Comparison of ENCODE assay signal across 9 cellular contexts in the genomic region with DNA sequence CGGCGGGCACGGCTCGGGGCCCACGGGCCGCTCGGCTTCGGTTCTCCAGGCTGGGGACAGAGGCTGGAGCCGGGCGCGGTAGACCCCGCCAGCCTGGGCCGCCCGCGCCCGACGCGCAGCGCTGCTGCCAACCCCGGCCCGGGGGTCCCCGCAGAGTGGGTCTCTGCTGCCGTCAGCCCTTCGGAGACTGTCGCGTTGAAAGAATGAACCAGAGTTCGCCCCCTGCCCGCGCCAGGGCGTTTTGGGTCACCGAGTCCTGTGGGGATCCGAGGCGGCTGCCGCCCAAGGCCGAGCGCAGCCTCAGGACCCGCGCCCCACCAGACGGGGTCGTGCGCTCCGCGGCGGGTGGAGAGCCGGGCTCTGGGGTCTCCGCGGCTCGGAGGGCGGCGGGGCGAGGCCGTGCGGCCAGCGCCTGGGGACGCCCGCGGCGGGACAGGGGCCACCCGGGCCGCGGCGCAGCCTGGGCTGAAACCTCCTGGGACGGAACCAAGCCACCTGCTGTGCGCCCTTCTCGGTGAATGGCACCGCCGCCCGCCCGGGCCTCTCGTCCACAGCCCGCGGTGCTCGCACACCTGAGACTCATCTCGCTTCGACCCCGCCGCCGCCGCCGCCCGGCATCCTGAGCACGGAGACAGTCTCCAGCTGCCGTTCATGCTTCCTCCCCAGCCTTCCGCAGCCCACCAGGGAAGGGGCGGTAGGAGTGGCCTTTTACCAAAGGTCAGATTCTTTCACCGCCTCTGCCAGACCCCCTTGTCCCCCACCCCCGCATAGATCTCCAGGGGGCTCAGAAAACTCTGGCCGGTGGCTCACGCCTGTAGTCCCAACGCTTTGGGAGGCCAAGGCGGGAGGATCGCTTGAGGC. TPM values are rescaled to one million over a fixed set of nuclear protein-coding genes. Genes with fewer than 3 reads are reported as not detected.
A peak's percentile ranks its signal among the peaks of the same experiment; 100 is the strongest.
DNase-seq lines count a peak whose midpoint lies in the region; ATAC-seq and TF ChIP-seq lines count a peak whose summit lies in the region.
"Had no signal": no experiment of that assay in that cellular context is flagged by ENCODE, and none has a peak within 500 bp of the region (broad histone marks: within the 10 kb centered on the region; RNA-seq: fewer than 3 reads in every experiment).

No MANE protein-coding gene starts in this region.

- peak overlapping the region in 3 of 10 donors; percentile 27 to 86 (median 62) for H3K27ac Mint-ChIP-seq in naive thymus-derived CD8-positive, alpha-beta T cell

- peak overlapping the region; percentile 68 to 90 (median 80) for H3K4me3 Mint-ChIP-seq in naive thymus-derived CD8-positive, alpha-beta T cell

- H3K27ac ChIP-seq in Peyer's patch (peak overlapping the region in 1 of 4 donors; percentile 17), ectodermal cell (ENCODE audit: insufficient read depth, low read depth, low read length, poor library complexity, severe bottlenecking) (no peak overlapping the region)

- POLR2A ChIA-PET in naive thymus-derived CD8-positive, alpha-beta T cell (lab: Charles Lee) = interaction anchor here (0.6 to 1.8 kb wide), 6 partner anchors 13 to 295 kb away, joined by 3 to 8 read pairs (median 3); partner anchors contain the start of gene DIABLO

- peak; percentile 39 for DNase-seq in ELF-1 (ENCODE audit: low read depth, low spot score)
- DNase-seq in Peyer's patch = peak in 1 of 3 donors; percentile 49
- peak in 3 of 10 donors; percentile 9 to 21 (median 17) for DNase-seq in naive thymus-derived CD8-positive, alpha-beta T cell
- DNase-seq in SKM-1 treated with dmso at 0.1 percent for 144 hours (lab: John Stamatoyannopoulos, UW; ENCODE audit: unreplicated experiment) = no peak
- DNase-seq in middle frontal gyrus (ENCODE audit: extremely low spot score, low spot score) = no peak
- no peak for DNase-seq in HuH-7.5 (ENCODE audit: low spot score)
- no peak for DNase-seq in NCI-H1092 treated with DMSO at 0.1 percent for 48 hours (lab: John Stamatoyannopoulos, UW)

- H3K9me3 Mint-ChIP-seq in naive thymus-derived CD8-positive, alpha-beta T cell = no peaks in the 10 kb centered on the region

- TF ChIP-seq CTCF in Peyer's patch (IDR thresholded peaks at IDR 0.05) = no peak

- H3K4me3 ChIP-seq in Peyer's patch (peak overlapping the region; percentile 43 to 72 (median 64)), ectodermal cell (ENCODE audit: insufficient read depth, low read depth, low read length) (peak overlapping the region; percentile 41)

- H3K27me3 ChIP-seq in Peyer's patch (peaks cover 0 to 18% of the 10 kb centered on the region in 2 donors), ectodermal cell (ENCODE audit: control insufficient read depth, insufficient read depth, low read length, poor library complexity, severe bottlenecking) (peaks cover 65% of the 10 kb centered on the region)

- 4% methylated on average over 92 of the region's 92 CpGs for WGBS in ectodermal cell, 2 experiments

- H3K4me1 ChIP-seq in Peyer's patch (peaks cover 0 to 23% (median 14%) of the 10 kb centered on the region in 4 donors), ectodermal cell (ENCODE audit: control insufficient read depth, insufficient read depth, low read length) (no peaks in the 10 kb centered on the region)

- peak; percentile 30 to 34 for ATAC-seq in naive thymus-derived CD8-positive, alpha-beta T cell

- peaks cover 10 to 17% (median 13%) of the 10 kb centered on the region in 4 donors for H3K4me1 Mint-ChIP-seq in naive thymus-derived CD8-positive, alpha-beta T cell

- H3K36me3 ChIP-seq in Peyer's patch (peaks cover 0 to 26% (median 0%) of the 10 kb centered on the region in 3 donors), ectodermal cell (ENCODE audit: control insufficient read depth, insufficient read depth, low read length) (peaks cover 13% of the 10 kb centered on the region)

- no peak for TF ChIP-seq POLR2A in Peyer's patch (IDR thresholded peaks at IDR 0.05)

- peaks cover 0 to 22% (median 0%) of the 10 kb centered on the region in 5 donors for H3K27me3 Mint-ChIP-seq in naive thymus-derived CD8-positive, alpha-beta T cell

- H3K9me3 ChIP-seq in Peyer's patch (no peaks in the 10 kb centered on the region), ectodermal cell (ENCODE audit: control insufficient read depth, low read length) (no peaks in the 10 kb centered on the region)

- peaks cover 0 to 16% (median 4%) of the 10 kb centered on the region in 3 donors for H3K36me3 Mint-ChIP-seq in naive thymus-derived CD8-positive, alpha-beta T cell

RNA-seq across cellular contexts. Expression of gene B3GNT4, which starts 0.7 kb away (rescaled TPM):
- total RNA-seq in Peyer's patch = under 1 TPM in 1 of 4 donors, not detected in 3; 0.70 TPM
- polyA plus RNA-seq in ectodermal cell (2013, experiment 1 of 4) = 0.26 TPM
- 0.57 TPM for polyA plus RNA-seq in ectodermal cell (2013, experiment 2 of 4)
- polyA plus RNA-seq in ectodermal cell (2013, experiment 3 of 4) = not detected
- polyA plus RNA-seq in ectodermal cell (2013, experiment 4 of 4) = 0.32 TPM
- total RNA-seq in naive thymus-derived CD8-positive, alpha-beta T cell = not detected
- polyA plus RNA-seq in naive thymus-derived CD8-positive, alpha-beta T cell = under 1 TPM in 2 of 3 donors, not detected in 1; 0.12 to 0.25 TPM

RNA-seq across cellular contexts. Expression of gene LRRC43, which starts 21.3 kb away (rescaled TPM):
- total RNA-seq in Peyer's patch = not detected
- 0.91 TPM for polyA plus RNA-seq in ectodermal cell (2013, experiment 1 of 4)
- polyA plus RNA-seq in ectodermal cell (2013, experiment 2 of 4) = 0.36 TPM
- 1.2 TPM for polyA plus RNA-seq in ectodermal cell (2013, experiment 3 of 4)
- 0.81 TPM for polyA plus RNA-seq in ectodermal cell (2013, experiment 4 of 4)
- total RNA-seq in naive thymus-derived CD8-positive, alpha-beta T cell = under 1 TPM in 1 of 2 experiments, not detected in 1; 0.29 TPM
- not detected for polyA plus RNA-seq in naive thymus-derived CD8-positive, alpha-beta T cell

RNA-seq across cellular contexts. Expression of gene DIABLO, which starts 21.7 kb away (rescaled TPM):
- 10 to 100 TPM; 51.3 to 64.1 (median 56.1) TPM for total RNA-seq in Peyer's patch
- polyA plus RNA-seq in ectodermal cell (2013, experiment 1 of 4) = 100 TPM
- polyA plus RNA-seq in ectodermal cell (2013, experiment 2 of 4) = 110 TPM
- polyA plus RNA-seq in ectodermal cell (2013, experiment 3 of 4) = 68.4 TPM
- polyA plus RNA-seq in ectodermal cell (2013, experiment 4 of 4) = 82.7 TPM
- 10 to 100 TPM; 41.7 to 51.0 TPM for total RNA-seq in naive thymus-derived CD8-positive, alpha-beta T cell
- 10 to 100 TPM; 48.2 to 71.3 (median 61.7) TPM for polyA plus RNA-seq in naive thymus-derived CD8-positive, alpha-beta T cell

RNA-seq across cellular contexts. Expression of gene IL31, which starts 30.2 kb away (rescaled TPM):
- total RNA-seq in Peyer's patch = not detected
- not detected for polyA plus RNA-seq in ectodermal cell (2013, experiment 1 of 4)
- polyA plus RNA-seq in ectodermal cell (2013, experiment 2 of 4) = not detected
- polyA plus RNA-seq in ectodermal cell (2013, experiment 3 of 4) = not detected
- not detected for polyA plus RNA-seq in ectodermal cell (2013, experiment 4 of 4)
- total RNA-seq in naive thymus-derived CD8-positive, alpha-beta T cell = not detected
- polyA plus RNA-seq in naive thymus-derived CD8-positive, alpha-beta T cell = not detected
- total RNA-seq: lung microvascular endothelial cell had no signal
